In the genomic region with DNA sequence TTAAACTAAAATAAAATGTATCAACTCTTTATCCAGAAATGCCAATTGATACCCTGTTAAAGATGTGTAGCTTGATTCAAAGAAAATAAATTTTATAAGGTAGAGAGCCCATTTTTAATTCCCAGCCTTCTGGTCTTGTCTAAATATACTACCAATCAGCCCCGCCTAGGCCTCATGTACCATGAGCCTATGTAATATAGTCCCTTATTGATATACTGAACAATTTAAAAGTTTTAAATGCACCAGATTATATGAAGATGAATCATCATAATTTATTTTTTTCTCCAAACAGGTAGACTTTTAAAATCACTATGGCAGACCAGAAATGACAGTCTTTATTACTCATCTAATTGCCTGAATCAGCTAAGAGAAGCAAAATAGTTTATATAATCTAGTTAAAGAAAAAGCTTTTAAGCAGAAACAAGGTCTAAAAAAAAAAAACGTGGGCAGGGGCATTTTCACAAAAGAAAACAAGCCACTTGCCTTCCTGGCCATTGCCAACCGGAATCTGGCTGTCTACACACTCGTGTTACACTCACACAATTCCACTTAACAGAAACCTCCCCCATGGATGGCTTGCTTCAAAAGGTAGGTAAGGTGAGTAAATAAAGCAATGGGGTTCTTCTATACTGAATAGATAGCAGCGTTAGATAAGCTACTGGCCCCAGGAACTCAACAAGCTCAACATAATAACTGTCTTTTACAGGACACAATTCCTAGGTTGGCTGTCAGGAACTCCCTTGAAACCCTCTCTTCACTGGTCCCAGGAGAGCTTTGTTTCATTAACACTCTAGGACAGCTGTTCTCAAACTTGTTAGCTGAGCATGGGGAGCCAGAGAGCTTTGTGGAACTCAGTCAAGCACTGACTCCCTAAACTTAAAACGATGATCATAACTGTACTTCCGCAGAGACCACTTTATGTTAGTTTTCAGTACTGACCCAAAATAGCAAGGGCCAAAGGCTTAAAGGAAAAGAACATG, we compare ENCODE assay signal across 1 cellular context.
A peak's percentile ranks its signal among the peaks of the same experiment; 100 is the strongest.
TF ChIP-seq lines count a peak whose summit lies in the region.

No MANE protein-coding gene starts in this region.

TF ChIP-seq in SK-N-SH treated with all-trans-retinoic acid at 6 μM for 48 hours, 23 proteins besides CTCF, POLR2A, EP300 and RAD21 (continued from another document):
- TF ChIP-seq, protein P1, sequence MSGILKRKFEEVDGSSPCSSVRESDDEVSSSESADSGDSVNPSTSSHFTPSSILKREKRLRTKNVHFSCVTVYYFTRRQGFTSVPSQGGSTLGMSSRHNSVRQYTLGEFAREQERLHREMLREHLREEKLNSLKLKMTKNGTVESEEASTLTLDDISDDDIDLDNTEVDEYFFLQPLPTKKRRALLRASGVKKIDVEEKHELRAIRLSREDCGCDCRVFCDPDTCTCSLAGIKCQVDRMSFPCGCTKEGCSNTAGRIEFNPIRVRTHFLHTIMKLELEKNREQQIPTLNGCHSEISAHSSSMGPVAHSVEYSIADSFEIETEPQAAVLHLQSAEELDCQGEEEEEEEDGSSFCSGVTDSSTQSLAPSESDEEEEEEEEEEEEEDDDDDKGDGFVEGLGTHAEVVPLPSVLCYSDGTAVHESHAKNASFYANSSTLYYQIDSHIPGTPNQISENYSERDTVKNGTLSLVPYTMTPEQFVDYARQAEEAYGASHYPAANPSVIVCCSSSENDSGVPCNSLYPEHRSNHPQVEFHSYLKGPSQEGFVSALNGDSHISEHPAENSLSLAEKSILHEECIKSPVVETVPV (CRISPR knock-in tag; IDR thresholded peaks at IDR 0.05), result no peak
- TF ChIP-seq ESRRG (CRISPR knock-in tag; IDR thresholded peaks at IDR 0.05) (peak; percentile 36; the same call in 1 of the 2 replicates), GLIS3 (CRISPR knock-in tag; IDR thresholded peaks at IDR 0.05) (no peak), ZFP30 (CRISPR knock-in tag; IDR thresholded peaks at IDR 0.05) (no peak), OSR1 (CRISPR knock-in tag; IDR thresholded peaks at IDR 0.05) (no peak), RARB (CRISPR knock-in tag; IDR thresholded peaks at IDR 0.05) (no peak), CSDC2 (CRISPR knock-in tag; IDR thresholded peaks at IDR 0.05) (no peak), ISL1 (CRISPR knock-in tag; IDR thresholded peaks at IDR 0.05) (peak; percentile 100), PPARA (CRISPR knock-in tag; IDR thresholded peaks at IDR 0.05; ENCODE audit: borderline replicate concordance) (no peak), TCF4 (CRISPR knock-in tag; IDR thresholded peaks at IDR 0.05; ENCODE audit: borderline replicate concordance) (no peak)
- TF ChIP-seq, protein P2, sequence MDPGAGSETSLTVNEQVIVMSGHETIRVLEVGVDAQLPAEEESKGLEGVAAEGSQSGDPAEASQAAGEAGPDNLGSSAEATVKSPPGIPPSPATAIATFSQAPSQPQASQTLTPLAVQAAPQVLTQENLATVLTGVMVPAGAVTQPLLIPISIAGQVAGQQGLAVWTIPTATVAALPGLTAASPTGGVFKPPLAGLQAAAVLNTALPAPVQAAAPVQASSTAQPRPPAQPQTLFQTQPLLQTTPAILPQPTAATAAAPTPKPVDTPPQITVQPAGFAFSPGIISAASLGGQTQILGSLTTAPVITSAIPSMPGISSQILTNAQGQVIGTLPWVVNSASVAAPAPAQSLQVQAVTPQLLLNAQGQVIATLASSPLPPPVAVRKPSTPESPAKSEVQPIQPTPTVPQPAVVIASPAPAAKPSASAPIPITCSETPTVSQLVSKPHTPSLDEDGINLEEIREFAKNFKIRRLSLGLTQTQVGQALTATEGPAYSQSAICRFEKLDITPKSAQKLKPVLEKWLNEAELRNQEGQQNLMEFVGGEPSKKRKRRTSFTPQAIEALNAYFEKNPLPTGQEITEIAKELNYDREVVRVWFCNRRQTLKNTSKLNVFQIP (CRISPR knock-in tag; IDR thresholded peaks at IDR 0.05; ENCODE audit: borderline replicate concordance, low read depth), result no peak
- TF ChIP-seq, protein P3, sequence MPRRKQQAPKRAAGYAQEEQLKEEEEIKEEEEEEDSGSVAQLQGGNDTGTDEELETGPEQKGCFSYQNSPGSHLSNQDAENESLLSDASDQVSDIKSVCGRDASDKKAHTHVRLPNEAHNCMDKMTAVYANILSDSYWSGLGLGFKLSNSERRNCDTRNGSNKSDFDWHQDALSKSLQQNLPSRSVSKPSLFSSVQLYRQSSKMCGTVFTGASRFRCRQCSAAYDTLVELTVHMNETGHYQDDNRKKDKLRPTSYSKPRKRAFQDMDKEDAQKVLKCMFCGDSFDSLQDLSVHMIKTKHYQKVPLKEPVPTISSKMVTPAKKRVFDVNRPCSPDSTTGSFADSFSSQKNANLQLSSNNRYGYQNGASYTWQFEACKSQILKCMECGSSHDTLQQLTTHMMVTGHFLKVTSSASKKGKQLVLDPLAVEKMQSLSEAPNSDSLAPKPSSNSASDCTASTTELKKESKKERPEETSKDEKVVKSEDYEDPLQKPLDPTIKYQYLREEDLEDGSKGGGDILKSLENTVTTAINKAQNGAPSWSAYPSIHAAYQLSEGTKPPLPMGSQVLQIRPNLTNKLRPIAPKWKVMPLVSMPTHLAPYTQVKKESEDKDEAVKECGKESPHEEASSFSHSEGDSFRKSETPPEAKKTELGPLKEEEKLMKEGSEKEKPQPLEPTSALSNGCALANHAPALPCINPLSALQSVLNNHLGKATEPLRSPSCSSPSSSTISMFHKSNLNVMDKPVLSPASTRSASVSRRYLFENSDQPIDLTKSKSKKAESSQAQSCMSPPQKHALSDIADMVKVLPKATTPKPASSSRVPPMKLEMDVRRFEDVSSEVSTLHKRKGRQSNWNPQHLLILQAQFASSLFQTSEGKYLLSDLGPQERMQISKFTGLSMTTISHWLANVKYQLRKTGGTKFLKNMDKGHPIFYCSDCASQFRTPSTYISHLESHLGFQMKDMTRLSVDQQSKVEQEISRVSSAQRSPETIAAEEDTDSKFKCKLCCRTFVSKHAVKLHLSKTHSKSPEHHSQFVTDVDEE (CRISPR knock-in tag; IDR thresholded peaks at IDR 0.05), result no peak
